ENCODE assay signal across 22 cellular contexts in the genomic region with DNA sequence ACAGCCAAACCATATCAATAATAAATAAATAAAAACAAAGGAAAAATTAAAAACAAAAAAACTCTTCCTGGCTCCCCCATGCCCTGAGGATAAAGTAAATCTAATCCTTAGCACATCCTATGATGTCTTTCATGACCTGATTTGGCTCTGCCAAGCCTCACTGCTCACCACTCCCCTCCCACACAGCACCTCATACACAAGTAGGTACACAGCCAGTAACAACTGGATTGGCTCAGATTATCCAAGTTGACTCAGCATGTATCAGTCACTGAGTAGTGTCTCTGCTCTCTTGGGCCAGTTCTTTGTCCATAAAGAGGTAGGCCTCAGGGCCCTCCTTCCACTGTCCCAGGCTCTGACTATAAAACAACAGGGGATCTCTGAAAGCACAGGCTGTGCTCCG.
DNase-seq lines count a peak whose midpoint lies in the region; ATAC-seq, FAIRE-seq and TF ChIP-seq lines count a peak whose summit lies in the region.
"Had no signal": no experiment of that assay in that cellular context is flagged by ENCODE, and none has a peak within 500 bp of the region (broad histone marks: within the 10 kb centered on the region; RNA-seq: fewer than 3 reads in every experiment).

No MANE protein-coding gene starts in this region.

- H3K36me3 ChIP-seq in aorta (ENCODE audit: control insufficient read depth in 1 of 2, insufficient read depth in 2 of 2, low read length in 1 of 2) (no peaks in the 10 kb centered on the region), heart left ventricle (no peaks in the 10 kb centered on the region), left lung (no peaks in the 10 kb centered on the region)
- H3K36me3 ChIP-seq: brain microvascular endothelial cell, upper lobe of left lung had no signal

- H3K4me1 ChIP-seq in aorta (ENCODE audit: control insufficient read depth in 1 of 2, insufficient read depth in 2 of 2, low read length in 2 of 2) (no peaks in the 10 kb centered on the region), heart left ventricle (no peaks in the 10 kb centered on the region), left lung (no peaks in the 10 kb centered on the region)
- H3K4me1 ChIP-seq: upper lobe of left lung had no signal

- peak; percentile 7 for DNase-seq in COLO668 (lab: John Stamatoyannopoulos, UW; ENCODE audit: unreplicated experiment)
- DNase-seq in DMS53 treated with DMSO at 0.1 percent for 48 hours (lab: John Stamatoyannopoulos, UW; ENCODE audit: unreplicated experiment), result peak; percentile 29
- peak; percentile 87 for DNase-seq in RCC 7860 (ENCODE audit: low spot score)
- peak; percentile 57 for DNase-seq in fibroblast of mammary gland (ENCODE audit: low read depth)
- DNase-seq in aorta, result no peak
- no peak for DNase-seq in SIG-M5 treated with dmso at 0.1 percent for 504 hours (lab: John Stamatoyannopoulos, UW; ENCODE audit: unreplicated experiment)
- DNase-seq in heart left ventricle, result no peak
- DNase-seq in left lung, result no peak
- DNase-seq: activated CD4-positive, CD25-positive, alpha-beta regulatory T cell; activated naive CD4-positive, alpha-beta T cell treated with anti-CD3 and anti-CD28 coated beads, Interleukin-2, amount 50 U/mL, for 16 hours; brain microvascular endothelial cell; MV-4-11; naive thymus-derived CD4-positive, alpha-beta T cell; NCI-H2107; NK-92 treated with Interleukin-12 subunit alpha and Interleukin-12 subunit beta, amount 100 ng/mL, for 24 hours; T-helper 1 cell; upper lobe of left lung had no signal

- 74 to 87% methylated on average over 1 of the region's 1 CpG for WGBS in aorta, 2 donors
- WGBS in heart left ventricle, 4 donors, result 86 to 91% (median 89%) methylated on average over 1 of the region's 1 CpG

- H3K4me3 ChIP-seq in fibroblast of mammary gland (ENCODE audit: control insufficient read depth, low read depth, low read length) (no peak overlapping the region), aorta (ENCODE audit: low read length in 2 of 2) (no peak overlapping the region), heart left ventricle (no peak overlapping the region), left lung (no peak overlapping the region)
- H3K4me3 ChIP-seq: lung, smooth muscle cell, upper lobe of left lung had no signal

- intact Hi-C loops in aorta (cut with DNase I), result no loop called here
- intact Hi-C loops in heart left ventricle (cut with DNase I), result loop anchor here in 1 of 10 donors (10.0 kb wide), 1 partner anchor 48 kb away; no protein-coding TSS in a partner anchor
- intact Hi-C loops in left lung (cut with DNase I), result no loop called here

- H3K27me3 ChIP-seq in aorta (ENCODE audit: control insufficient read depth in 1 of 2, insufficient read depth in 2 of 2, low read length in 1 of 2), result no peaks in the 10 kb centered on the region
- H3K27me3 ChIP-seq in heart left ventricle, result no peaks in the 10 kb centered on the region
- H3K27me3 ChIP-seq in left lung, result no peaks in the 10 kb centered on the region
- H3K27me3 ChIP-seq: brain microvascular endothelial cell, upper lobe of left lung had no signal

- TF ChIP-seq CTCF in fibroblast of mammary gland (conservative IDR thresholded peaks at IDR 0.05; ENCODE audit: control insufficient read depth, insufficient read depth, low read depth, low read length) (no peak), heart left ventricle (IDR thresholded peaks at IDR 0.05) (no peak), left lung (IDR thresholded peaks at IDR 0.05) (no peak)

- H3K9me3 ChIP-seq in aorta (ENCODE audit: control insufficient read depth, low read length) (no peaks in the 10 kb centered on the region), heart left ventricle (no peaks in the 10 kb centered on the region), left lung (no peaks in the 10 kb centered on the region)
- H3K9me3 ChIP-seq: upper lobe of left lung had no signal

- ATAC-seq in aorta (ENCODE audit: low FRiP score), result no peak
- ATAC-seq in heart left ventricle, result no peak
- no peak for ATAC-seq in left lung
- ATAC-seq: naive thymus-derived CD4-positive, alpha-beta T cell; Right ventricle myocardium inferior; stimulated activated memory B cell treated with anti-CD40 and anti-IgM and Interleukin-4, amounts not matched to agents 10 μg/mL and 1 μg/mL and 100 μg/mL, for 72 hours had no signal

- FAIRE-seq in RCC 7860 (lab: Jason Lieb, UNC), result peak; percentile 71
- FAIRE-seq: GM19239 had no signal

- no peak for TF ChIP-seq POLR2A in heart left ventricle (IDR thresholded peaks at IDR 0.05)

- H3K27ac ChIP-seq in aorta (ENCODE audit: low read depth in 1 of 2, low read length in 2 of 2), result no peak overlapping the region
- H3K27ac ChIP-seq in heart left ventricle, result no peak overlapping the region
- no peak overlapping the region for H3K27ac ChIP-seq in left lung
- H3K27ac ChIP-seq: brain microvascular endothelial cell, upper lobe of left lung had no signal

Comparison
In these comparisons a context has a peak if more than half of its experiments do, and no peak if none do; other contexts are left out.
1. DNase-seq: peak in COLO668 (single experiment), DMS53 treated with DMSO at 0.1 percent for 48 hours (single experiment), RCC 7860 (single experiment) and fibroblast of mammary gland (single experiment); none in aorta (0 of 2), SIG-M5 treated with dmso at 0.1 percent for 504 hours (single experiment), heart left ventricle (0 of 5) and left lung (0 of 2).